ENCODE assay signal across 9 cellular contexts in the genomic region with DNA sequence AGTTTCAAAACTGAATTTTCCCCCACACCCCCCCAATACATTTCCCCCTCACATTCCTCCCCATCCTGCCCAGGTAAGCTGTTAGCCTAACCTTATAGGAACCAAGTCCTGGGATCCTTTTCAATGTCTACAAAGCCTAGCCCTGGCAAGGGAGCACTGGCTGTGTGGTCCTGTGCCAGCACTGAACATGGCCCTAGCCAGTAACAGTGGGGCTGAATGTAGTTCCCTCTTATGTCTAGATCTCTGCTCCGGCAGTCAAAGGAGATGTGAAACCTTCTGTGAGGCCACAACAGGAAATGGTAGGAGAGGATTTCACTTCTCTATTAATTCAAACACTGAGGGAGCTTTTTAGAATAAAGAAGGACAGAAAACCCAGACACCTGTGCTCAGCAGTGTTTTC. TPM values are rescaled to one million over a fixed set of nuclear protein-coding genes. Genes with fewer than 3 reads are reported as not detected.
DNase-seq lines count a peak whose midpoint lies in the region; ATAC-seq and TF ChIP-seq lines count a peak whose summit lies in the region.
"Had no signal": no experiment of that assay in that cellular context is flagged by ENCODE, and none has a peak within 500 bp of the region (broad histone marks: within the 10 kb centered on the region; RNA-seq: fewer than 3 reads in every experiment).

No MANE protein-coding gene starts in this region.

- H3K4me2 ChIP-seq in KMS-11, result peak overlapping the region; percentile 80

- peaks cover 50% of the 10 kb centered on the region for H3K4me1 ChIP-seq in KMS-11 (ENCODE audit: low read depth, poor library complexity, severe bottlenecking)
- peaks cover 4% of the 10 kb centered on the region for H3K4me1 ChIP-seq in psoas muscle

- no peaks in the 10 kb centered on the region for H3K79me2 ChIP-seq in KMS-11 (ENCODE audit: insufficient read depth, low read depth)

- peak overlapping the region; percentile 31; the same call in 1 of the 2 replicates for H2AFZ ChIP-seq in KMS-11 (ENCODE audit: low read depth)

- H3K27ac ChIP-seq in KMS-11, result peak overlapping the region; percentile 50
- H3K27ac ChIP-seq in dorsolateral prefrontal cortex, result peak overlapping the region in 5 of 59 donors; percentile 12 to 55 (median 38)
- no peak overlapping the region for H3K27ac ChIP-seq in psoas muscle

- intact Hi-C loops in dorsolateral prefrontal cortex (cut with DNase I) (no loop called here), psoas muscle (cut with DNase I) (loop anchor here in 1 of 2 donors (5.0 kb wide), 1 partner anchor 52 kb away; no protein-coding TSS in a partner anchor)

- peaks cover 5% of the 10 kb centered on the region for H3K9me3 ChIP-seq in psoas muscle

- DNase-seq in GDM1 (lab: John Stamatoyannopoulos, UW) (peak; percentile 70), dorsolateral prefrontal cortex (no peak), psoas muscle (no peak), HCEC 1CT (no peak)
- DNase-seq in activated effector memory CD4-positive, alpha-beta T cell treated with anti-CD3 and anti-CD28 coated beads, Interleukin-2, amount 50 U/mL, for 16 hours, result peak; percentile 66
- DNase-seq in stimulated activated CD4-positive, alpha-beta T cell treated with anti-CD3 and anti-CD28 coated beads, Interleukin-4, amount 100 ng/mL, for 1 hour, result peak; percentile 12

- TF ChIP-seq CTCF in KMS-11 (conservative IDR thresholded peaks at IDR 0.05; ENCODE audit: low read depth, low read length) (no peak), dorsolateral prefrontal cortex (IDR thresholded peaks at IDR 0.05 in 54 of 56, conservative IDR thresholded peaks at IDR 0.05 in 2 of 56; ENCODE audit: low read depth in 1 of 56, partially characterized antibody in 56 of 56) (no peak), psoas muscle (IDR thresholded peaks at IDR 0.05) (no peak)

- ATAC-seq in GM21367 (IDR thresholded peaks at IDR 0.05; ENCODE audit: unreplicated experiment) (peak; percentile 34), psoas muscle (no peak)

- no peaks in the 10 kb centered on the region for H3K36me3 ChIP-seq in KMS-11 (ENCODE audit: insufficient read depth)
- H3K36me3 ChIP-seq in psoas muscle (ENCODE audit: insufficient read depth in 1 of 2, low read depth in 1 of 2), result no peaks in the 10 kb centered on the region

- H3K4me3 ChIP-seq in KMS-11 (IDR thresholded peaks at IDR 0.05; ENCODE audit: insufficient read depth, low read depth, low read length) (no peak overlapping the region), dorsolateral prefrontal cortex (peak overlapping the region in 7 of 59 donors; percentile 9 to 27 (median 15)), psoas muscle (no peak overlapping the region)

- WGBS in psoas muscle, 3 donors, result 39 to 50% (median 50%) methylated on average over 1 of the region's 1 CpG

- H3K27me3 ChIP-seq in KMS-11 (ENCODE audit: insufficient read depth, low read depth) (no peaks in the 10 kb centered on the region), dorsolateral prefrontal cortex (no peaks in the 10 kb centered on the region), psoas muscle (ENCODE audit: insufficient read depth in 3 of 3, low read length in 2 of 3) (no peaks in the 10 kb centered on the region)

- no peaks in the 10 kb centered on the region for H4K20me1 ChIP-seq in KMS-11 (ENCODE audit: insufficient read depth)

- H3K9ac ChIP-seq in KMS-11, result peak overlapping the region; percentile 13; the same call in 1 of the 2 replicates

RNA-seq across cellular contexts. Expression of a gene that starts 3.4 kb away (rescaled TPM):
- total RNA-seq in dorsolateral prefrontal cortex (10 to 100 TPM in 63 of 120 experiments, 1 to 10 TPM in 57; 2.4 to 46.1 (median 10.3) TPM), psoas muscle (1 to 10 TPM; 1.4 to 7.6 (median 3.6) TPM)
- polyA plus RNA-seq in psoas muscle, result 1 to 10 TPM; 2.8 to 3.1 (median 2.9) TPM
- total RNA-seq: myocyte had no signal

RNA-seq across cellular contexts. Expression of a gene that starts 8.6 kb away (rescaled TPM):
- 10 to 100 TPM in 91 of 120 experiments, 1 to 10 TPM in 29; 5.0 to 44.2 (median 15.1) TPM for total RNA-seq in dorsolateral prefrontal cortex
- 10 to 100 TPM in 2 of 4 donors, 1 to 10 TPM in 2; 3.2 to 12.0 (median 9.4) TPM for total RNA-seq in psoas muscle
- 1 to 10 TPM; 6.3 to 7.4 (median 7.1) TPM for polyA plus RNA-seq in psoas muscle

RNA-seq across cellular contexts. Expression of a gene that starts 24.1 kb away (rescaled TPM):
- total RNA-seq in dorsolateral prefrontal cortex (100 to 1,000 TPM; 107 to 197 (median 134) TPM), psoas muscle (100 to 1,000 TPM in 3 of 4 donors, 10 to 100 TPM in 1; 70.0 to 135 (median 115) TPM)
- polyA plus RNA-seq in psoas muscle, result 10 to 100 TPM; 62.2 to 93.0 (median 64.4) TPM

Comparison
In these comparisons a context has a peak if more than half of its experiments do, and no peak if none do; other contexts are left out.
1. DNase-seq: peak in GDM1 (single experiment), activated effector memory CD4-positive, alpha-beta T cell treated with anti-CD3 and anti-CD28 coated beads, Interleukin-2, amount 50 U/mL, for 16 hours (single experiment) and stimulated activated CD4-positive, alpha-beta T cell treated with anti-CD3 and anti-CD28 coated beads, Interleukin-4, amount 100 ng/mL, for 1 hour (single experiment); none in dorsolateral prefrontal cortex (0 of 10), psoas muscle (0 of 2) and HCEC 1CT (single experiment).